38 cellular contexts compared by ENCODE assay signal in genomic region chr1:68586766-68587165, GRCh38.
"Had no signal": no experiment of that assay in that cellular context is flagged by ENCODE, and none has a peak within 500 bp of the region (broad histone marks: within the 10 kb centered on the region; RNA-seq: fewer than 3 reads in every experiment).

No MANE protein-coding gene starts in this region.

- DNase-seq: activated effector memory CD4-positive, alpha-beta T cell treated with anti-CD3 and anti-CD28 coated beads, Interleukin-2, amount 50 U/mL, for 16 hours; activated effector memory CD4-positive, alpha-beta T cell treated with Interleukin-2 at 50 U/mL for 16 hours; activated gamma-delta T cell; activated gamma-delta T cell treated with Interleukin-2 at 50 U/mL for 16 hours; activated naive CD4-positive, alpha-beta T cell; activated naive CD4-positive, alpha-beta T cell treated with anti-CD3 and anti-CD28 coated beads for 36 hours; activated naive CD4-positive, alpha-beta T cell treated with anti-CD3 and anti-CD28 coated beads, Interleukin-2, amount 10 ng/mL, durations not matched to agents 7 days and 5 days; activated naive CD4-positive, alpha-beta T cell treated with anti-CD3 and anti-CD28 coated beads, Interleukin-2, amount 50 U/mL, for 16 hours; activated naive CD4-positive, alpha-beta T cell treated with Interleukin-2 at 50 U/mL for 16 hours; activated naive CD8-positive, alpha-beta T cell treated with anti-CD3 and anti-CD28 coated beads for 36 hours; activated naive CD8-positive, alpha-beta T cell treated with anti-CD3 and anti-CD28 coated beads, Interleukin-2, amount 10 ng/mL, durations not matched to agents 7 days and 5 days; activated naive CD8-positive, alpha-beta T cell treated with anti-CD3 and anti-CD28 coated beads, Interleukin-2, amount 50 U/mL, for 24 hours; activated T-cell treated with anti-CD3 and anti-CD28 coated beads, Interleukin-2, amount 50 U/mL, for 1 hour; activated T-cell treated with anti-CD3 and anti-CD28 coated beads, Interleukin-2, amount 50 U/mL, for 24 hours; activated T-cell treated with anti-CD3 and anti-CD28 coated beads, Interleukin-2, amount 50 U/mL, for 4 hours; activated T-cell treated with anti-CD3 and anti-CD28 coated beads, Interleukin-2, amount 50 U/mL, for 48 hours; activated T-cell treated with anti-CD3 and anti-CD28 coated beads, Interleukin-2, amount 50 U/mL, for 72 hours; adrenal gland; amniotic stem cell; amygdala; anterior cingulate cortex; aorta; body of pancreas; brain microvascular endothelial cell; caudate nucleus; central memory CD4-positive, alpha-beta T cell; cerebellar nuclear complex had no signal

- ATAC-seq: activated naive CD4-positive, alpha-beta T cell treated with anti-CD3 and anti-CD28 coated beads, Interleukin-2, amount 50 U/mL, for 72 hours; activated naive CD8-positive, alpha-beta T cell treated with anti-CD3 and anti-CD28 coated beads, Interleukin-2, amount 50 U/mL, for 24 hours; activated T-cell treated with anti-CD3 and anti-CD28 coated beads, Interleukin-2, amount 50 U/mL, for 4 hours; activated T-cell treated with anti-CD3 and anti-CD28 coated beads, Interleukin-2, amount 50 U/mL, for 72 hours; activated T-helper 17 cell treated with anti-CD3 and anti-CD28 coated beads, Interleukin-2, amount 50 U/mL, for 72 hours; body of pancreas had no signal

- H3K36me3 ChIP-seq: adrenal gland, ascending aorta, brain microvascular endothelial cell, breast epithelium, cardiac muscle cell had no signal

- H3K27ac Mint-ChIP-seq: activated naive CD4-positive, alpha-beta T cell treated with anti-CD3 and anti-CD28 coated beads for 36 hours; activated naive CD4-positive, alpha-beta T cell treated with anti-CD3 and anti-CD28 coated beads, Interleukin-2, amount 10 ng/mL, durations not matched to agents 7 days and 5 days; activated naive CD4-positive, alpha-beta T cell treated with anti-CD3 and anti-CD28 coated beads, Interleukin-2, amount 50 U/mL, for 24 hours; activated naive CD4-positive, alpha-beta T cell treated with anti-CD3 and anti-CD28 coated beads, Interleukin-2, amount 50 U/mL, for 72 hours; activated naive CD8-positive, alpha-beta T cell; activated naive CD8-positive, alpha-beta T cell treated with anti-CD3 and anti-CD28 coated beads for 36 hours; activated naive CD8-positive, alpha-beta T cell treated with anti-CD3 and anti-CD28 coated beads, Interleukin-2, amount 10 ng/mL, durations not matched to agents 7 days and 5 days; activated naive CD8-positive, alpha-beta T cell treated with anti-CD3 and anti-CD28 coated beads, Interleukin-2, amount 50 U/mL, for 24 hours; activated T-cell treated with anti-CD3 and anti-CD28 coated beads, Interleukin-2, amount 50 U/mL, for 24 hours; activated T-cell treated with anti-CD3 and anti-CD28 coated beads, Interleukin-2, amount 50 U/mL, for 72 hours; activated T-helper 1 cell treated with anti-CD3 and anti-CD28 coated beads, Interleukin-12 subunit alpha, Interleukin-12 subunit beta, Interleukin-2, Interleukin-4 antibody, amounts not matched to agents 30 ng/mL and 10 ng/mL and 1 ng/mL, durations not matched to agents 14 hours and 24 hours and 36 hours; activated T-helper 17 cell treated with anti-CD3 and anti-CD28 coated beads, Interleukin-2, amount 50 U/mL, for 72 hours; activated T-helper 2 cell treated with anti-CD3 and anti-CD28 coated beads, Interferon-gamma antibody, Interleukin-2, Interleukin-4, amounts not matched to agents 10 μg/mL and 5 μg/mL and 100 μg/mL, durations not matched to agents 14 hours and 24 hours and 36 hours; brain had no signal

- H3K27me3 ChIP-seq: adrenal gland, ascending aorta, body of pancreas, brain microvascular endothelial cell, breast epithelium, cardiac muscle cell had no signal

- H3K36me3 Mint-ChIP-seq: activated naive CD4-positive, alpha-beta T cell treated with anti-CD3 and anti-CD28 coated beads, Interleukin-2, amount 10 ng/mL, durations not matched to agents 7 days and 5 days; activated naive CD4-positive, alpha-beta T cell treated with anti-CD3 and anti-CD28 coated beads, Interleukin-2, amount 50 U/mL, for 24 hours; activated naive CD8-positive, alpha-beta T cell; activated naive CD8-positive, alpha-beta T cell treated with anti-CD3 and anti-CD28 coated beads for 36 hours; activated naive CD8-positive, alpha-beta T cell treated with anti-CD3 and anti-CD28 coated beads, Interleukin-2, amount 10 ng/mL, durations not matched to agents 7 days and 5 days; brain had no signal

- H3K4me3 ChIP-seq: adrenal gland, ascending aorta, body of pancreas, breast epithelium, cardiac muscle cell had no signal

- H3K9me3 ChIP-seq: ascending aorta, body of pancreas had no signal

- H3K4me1 Mint-ChIP-seq: activated naive CD4-positive, alpha-beta T cell treated with anti-CD3 and anti-CD28 coated beads, Interleukin-2, amount 10 ng/mL, durations not matched to agents 7 days and 5 days; activated naive CD4-positive, alpha-beta T cell treated with anti-CD3 and anti-CD28 coated beads, Interleukin-2, amount 50 U/mL, for 24 hours; activated naive CD8-positive, alpha-beta T cell treated with anti-CD3 and anti-CD28 coated beads for 36 hours; activated naive CD8-positive, alpha-beta T cell treated with anti-CD3 and anti-CD28 coated beads, Interleukin-2, amount 10 ng/mL, durations not matched to agents 7 days and 5 days; activated naive CD8-positive, alpha-beta T cell treated with anti-CD3 and anti-CD28 coated beads, Interleukin-2, amount 50 U/mL, for 24 hours; activated T-helper 17 cell treated with anti-CD3 and anti-CD28 coated beads, Interleukin-2, amount 50 U/mL, for 72 hours; brain; central memory CD8-positive, alpha-beta T cell had no signal

- H3K4me1 ChIP-seq: adrenal gland, ascending aorta, body of pancreas, breast epithelium had no signal

- H3K27me3 Mint-ChIP-seq: activated naive CD4-positive, alpha-beta T cell treated with anti-CD3 and anti-CD28 coated beads, Interleukin-2, amount 10 ng/mL, durations not matched to agents 7 days and 5 days; activated naive CD4-positive, alpha-beta T cell treated with anti-CD3 and anti-CD28 coated beads, Interleukin-2, amount 50 U/mL, for 24 hours; activated naive CD8-positive, alpha-beta T cell; activated naive CD8-positive, alpha-beta T cell treated with anti-CD3 and anti-CD28 coated beads for 36 hours; activated naive CD8-positive, alpha-beta T cell treated with anti-CD3 and anti-CD28 coated beads, Interleukin-2, amount 10 ng/mL, durations not matched to agents 7 days and 5 days; activated naive CD8-positive, alpha-beta T cell treated with anti-CD3 and anti-CD28 coated beads, Interleukin-2, amount 50 U/mL, for 24 hours; activated T-cell treated with anti-CD3 and anti-CD28 coated beads, Interleukin-2, amount 50 U/mL, for 24 hours; activated T-helper 17 cell treated with anti-CD3 and anti-CD28 coated beads, Interleukin-2, amount 50 U/mL, for 72 hours; brain; central memory CD8-positive, alpha-beta T cell had no signal

- H3K27ac ChIP-seq: adrenal gland, ascending aorta, body of pancreas, brain microvascular endothelial cell, breast epithelium, cardiac muscle cell had no signal

- H3K4me3 Mint-ChIP-seq: activated naive CD4-positive, alpha-beta T cell treated with anti-CD3 and anti-CD28 coated beads for 36 hours; activated naive CD4-positive, alpha-beta T cell treated with anti-CD3 and anti-CD28 coated beads, Interleukin-2, amount 10 ng/mL, durations not matched to agents 7 days and 5 days; activated naive CD4-positive, alpha-beta T cell treated with anti-CD3 and anti-CD28 coated beads, Interleukin-2, amount 50 U/mL, for 24 hours; activated naive CD8-positive, alpha-beta T cell; activated naive CD8-positive, alpha-beta T cell treated with anti-CD3 and anti-CD28 coated beads for 36 hours; activated naive CD8-positive, alpha-beta T cell treated with anti-CD3 and anti-CD28 coated beads, Interleukin-2, amount 10 ng/mL, durations not matched to agents 7 days and 5 days; activated naive CD8-positive, alpha-beta T cell treated with anti-CD3 and anti-CD28 coated beads, Interleukin-2, amount 50 U/mL, for 24 hours; activated T-cell treated with anti-CD3 and anti-CD28 coated beads, Interleukin-2, amount 50 U/mL, for 24 hours; activated T-cell treated with anti-CD3 and anti-CD28 coated beads, Interleukin-2, amount 50 U/mL, for 4 hours; activated T-cell treated with anti-CD3 and anti-CD28 coated beads, Interleukin-2, amount 50 U/mL, for 72 hours; activated T-helper 1 cell treated with anti-CD3 and anti-CD28 coated beads, Interleukin-12 subunit alpha, Interleukin-12 subunit beta, Interleukin-2, Interleukin-4 antibody, amounts not matched to agents 30 ng/mL and 10 ng/mL and 1 ng/mL, durations not matched to agents 14 hours and 24 hours and 36 hours; activated T-helper 17 cell treated with anti-CD3 and anti-CD28 coated beads, Interleukin-2, amount 50 U/mL, for 72 hours; brain; central memory CD8-positive, alpha-beta T cell had no signal
